In genomic region chr16:2286550-2286949, GRCh38 we compare ENCODE assay signal across 1 cellular context.
TF ChIP-seq lines count a peak whose summit lies in the region.

No MANE protein-coding gene starts in this region.

TF ChIP-seq in K562, 482 proteins besides CTCF, POLR2A, EP300 and RAD21:
- no peak for TF ChIP-seq GATAD2A (IDR thresholded peaks at IDR 0.05)
- peak; percentile 32; the same call in 1 of the 2 replicates for TF ChIP-seq POLR2G (IDR thresholded peaks at IDR 0.05; ENCODE audit: low read depth, low read length)
- TF ChIP-seq JUNB (CRISPR knock-in tag; conservative IDR thresholded peaks at IDR 0.05), result no peak
